20 cellular contexts compared by ENCODE assay signal in genomic region chr6:18433059-18433458, GRCh38.
"Had no signal": no experiment of that assay in that cellular context is flagged by ENCODE, and none has a peak within 500 bp of the region (broad histone marks: within the 10 kb centered on the region; RNA-seq: fewer than 3 reads in every experiment).

No MANE protein-coding gene starts in this region.

- H3K9me3 Mint-ChIP-seq: activated CD4-positive, alpha-beta memory T cell treated with anti-CD3 and anti-CD28 coated beads for 36 hours; activated naive CD4-positive, alpha-beta T cell treated with anti-CD3 and anti-CD28 coated beads, Interleukin-2, amount 10 ng/mL, durations not matched to agents 7 days and 5 days; memory B cell; naive thymus-derived CD8-positive, alpha-beta T cell; stimulated activated naive CD8-positive, alpha-beta T cell treated with anti-CD3 and anti-CD28 coated beads, Interleukin-15, amount 100 ng/mL, for 72 hours had no signal

- H3K27ac Mint-ChIP-seq: activated CD4-positive, alpha-beta memory T cell treated with anti-CD3 and anti-CD28 coated beads for 36 hours; activated CD4-positive, alpha-beta T cell treated with anti-CD3 and anti-CD28 coated beads for 36 hours; activated CD8-positive, alpha-beta memory T cell treated with anti-CD3 and anti-CD28 coated beads, Interleukin-2, amount 10 ng/mL, durations not matched to agents 7 days and 5 days; activated naive CD4-positive, alpha-beta T cell treated with anti-CD3 and anti-CD28 coated beads, Interleukin-2, amount 10 ng/mL, durations not matched to agents 7 days and 5 days; memory B cell; T-helper 17 cell had no signal

- H3K4me3 Mint-ChIP-seq: activated CD4-positive, alpha-beta memory T cell treated with anti-CD3 and anti-CD28 coated beads for 36 hours; activated CD4-positive, alpha-beta T cell treated with anti-CD3 and anti-CD28 coated beads for 36 hours; activated CD8-positive, alpha-beta memory T cell treated with anti-CD3 and anti-CD28 coated beads, Interleukin-2, amount 10 ng/mL, durations not matched to agents 7 days and 5 days; activated naive CD4-positive, alpha-beta T cell treated with anti-CD3 and anti-CD28 coated beads, Interleukin-2, amount 10 ng/mL, durations not matched to agents 7 days and 5 days; memory B cell; naive thymus-derived CD8-positive, alpha-beta T cell; stimulated activated naive CD8-positive, alpha-beta T cell treated with anti-CD3 and anti-CD28 coated beads, Interleukin-15, amount 100 ng/mL, for 72 hours; T-helper 17 cell had no signal

- H3K27me3 Mint-ChIP-seq: activated CD4-positive, alpha-beta memory T cell treated with anti-CD3 and anti-CD28 coated beads for 36 hours; activated CD4-positive, alpha-beta T cell treated with anti-CD3 and anti-CD28 coated beads for 36 hours; activated naive CD4-positive, alpha-beta T cell treated with anti-CD3 and anti-CD28 coated beads, Interleukin-2, amount 10 ng/mL, durations not matched to agents 7 days and 5 days; memory B cell; naive thymus-derived CD8-positive, alpha-beta T cell; stimulated activated naive CD8-positive, alpha-beta T cell treated with anti-CD3 and anti-CD28 coated beads, Interleukin-15, amount 100 ng/mL, for 72 hours; T-helper 17 cell had no signal

- H3K36me3 ChIP-seq: uterus had no signal

- ATAC-seq: activated CD4-positive, alpha-beta T cell treated with anti-CD3 and anti-CD28 coated beads for 36 hours; activated CD8-positive, alpha-beta memory T cell treated with anti-CD3 and anti-CD28 coated beads, Interleukin-2, amount 10 ng/mL, durations not matched to agents 7 days and 5 days; left cardiac atrium; mucosa of descending colon; naive thymus-derived CD8-positive, alpha-beta T cell; stimulated activated naive CD8-positive, alpha-beta T cell treated with anti-CD3 and anti-CD28 coated beads, Interleukin-15, amount 100 ng/mL, for 72 hours; T-helper 17 cell had no signal

- H3K4me3 ChIP-seq: heart right ventricle, mucosa of descending colon, testis, uterus had no signal

- FAIRE-seq: colon, endothelial cell of umbilical vein, small intestine had no signal

- H3K27me3 ChIP-seq: heart right ventricle, testis, uterus had no signal

- H3K36me3 Mint-ChIP-seq: activated CD8-positive, alpha-beta memory T cell treated with anti-CD3 and anti-CD28 coated beads, Interleukin-2, amount 10 ng/mL, durations not matched to agents 7 days and 5 days; activated naive CD4-positive, alpha-beta T cell treated with anti-CD3 and anti-CD28 coated beads, Interleukin-2, amount 10 ng/mL, durations not matched to agents 7 days and 5 days had no signal

- H3K4me1 Mint-ChIP-seq: activated naive CD4-positive, alpha-beta T cell treated with anti-CD3 and anti-CD28 coated beads, Interleukin-2, amount 10 ng/mL, durations not matched to agents 7 days and 5 days; T-helper 17 cell had no signal

- H3K27ac ChIP-seq: heart right ventricle, testis, uterus had no signal

- H3K9me3 ChIP-seq: heart right ventricle, mucosa of descending colon, testis, uterus had no signal

- DNase-seq: activated CD4-positive, alpha-beta memory T cell treated with anti-CD3 and anti-CD28 coated beads for 36 hours; activated CD4-positive, alpha-beta T cell treated with anti-CD3 and anti-CD28 coated beads for 36 hours; activated CD8-positive, alpha-beta memory T cell treated with anti-CD3 and anti-CD28 coated beads, Interleukin-2, amount 10 ng/mL, durations not matched to agents 7 days and 5 days; activated naive CD4-positive, alpha-beta T cell treated with anti-CD3 and anti-CD28 coated beads, Interleukin-2, amount 10 ng/mL, durations not matched to agents 7 days and 5 days; activated T-cell treated with anti-CD3 and anti-CD28 coated beads, Interleukin-2, amount 50 U/mL, for 1 hour; effector CD8-positive, alpha-beta T cell; foreskin melanocyte; heart right ventricle; left cardiac atrium; mucosa of descending colon; naive thymus-derived CD8-positive, alpha-beta T cell; posterior cingulate gyrus; small intestine; stimulated activated naive CD8-positive, alpha-beta T cell treated with anti-CD3 and anti-CD28 coated beads, Interleukin-15, amount 100 ng/mL, for 72 hours; T-helper 17 cell; testis; uterus had no signal

- H3K4me1 ChIP-seq: testis, uterus had no signal
